In the genomic region with DNA sequence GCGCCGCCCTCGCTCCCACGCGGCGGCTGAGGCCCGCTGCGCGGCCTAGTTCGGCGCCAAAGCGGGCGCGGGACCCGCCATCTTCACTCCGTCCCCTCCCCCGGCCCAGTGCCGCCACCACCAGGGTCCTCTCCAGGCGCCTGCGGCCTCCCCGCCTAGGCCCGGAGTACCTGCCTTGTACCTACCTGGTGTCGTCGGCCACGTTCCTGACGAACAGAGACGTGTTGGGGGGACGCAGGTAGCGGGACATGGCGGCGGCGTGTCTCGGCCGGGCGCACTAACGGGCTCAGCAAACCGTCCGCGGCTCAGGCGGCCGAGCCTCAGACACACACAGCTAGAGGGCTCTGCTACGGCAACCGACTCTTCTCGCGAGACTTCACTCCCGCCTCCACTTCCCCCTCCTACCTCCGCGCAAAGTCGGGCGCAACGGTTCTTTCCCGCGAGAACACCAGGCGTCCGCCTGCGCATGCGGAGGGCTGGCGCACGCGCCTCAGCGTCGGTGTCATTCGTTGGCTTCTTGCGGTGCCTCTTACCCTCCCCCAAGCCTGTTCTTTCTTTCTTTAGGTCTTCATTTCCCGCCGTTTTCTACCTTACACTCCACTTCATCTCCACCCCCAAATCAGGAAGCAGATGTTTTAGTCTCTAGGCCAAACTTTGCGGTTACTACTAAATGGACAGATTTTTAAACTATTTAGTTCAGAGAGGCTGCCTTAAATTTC, we compare ENCODE assay signal across 8 cellular contexts. TPM values are rescaled to one million over a fixed set of nuclear protein-coding genes. Genes with fewer than 3 reads are reported as not detected.
A peak's percentile ranks its signal among the peaks of the same experiment; 100 is the strongest.
DNase-seq lines count a peak whose midpoint lies in the region; ATAC-seq and TF ChIP-seq lines count a peak whose summit lies in the region.

Gene SRSF10, minus strand, starts transcription at position 322 of the 719 bp plus-strand sequence. Its CDS starts 72 bp downstream, at position 250.

- CTCF ChIA-PET in WTC11 (lab: Charles Lee): interaction anchor here (0.5 to 2.0 kb wide), 7 partner anchors 43 to 449 kb away, joined by 3 to 7 read pairs (median 3); partner anchors contain the start of gene E2F2

- H3K4me3 ChIP-seq in AG09309 (ENCODE audit: control insufficient read depth, low read depth, low read length): peak within 1 kb of the TSS; percentile 86
- H3K4me3 ChIP-seq in cardiac fibroblast (replicated peaks in 1 of 2; ENCODE audit: low read depth in 2 of 2, low read length in 2 of 2): peak within 1 kb of the TSS; percentile 93 to 97

- H3K27me3 Mint-ChIP-seq in WTC11 (ENCODE audit: low read depth): no peaks in the 10 kb centered on the region

- ATAC-seq in HG03196 (IDR thresholded peaks at IDR 0.05; ENCODE audit: unreplicated experiment) (peak; percentile 93), WTC11 (peak; percentile 96)

- peak within 1 kb of the TSS; percentile 91 for H3K4me3 Mint-ChIP-seq in WTC11

- H3K36me3 Mint-ChIP-seq in WTC11: peaks cover 27% of the 10 kb centered on the region

- no peaks in the 10 kb centered on the region for H3K9me3 Mint-ChIP-seq in WTC11

- H3K4me1 Mint-ChIP-seq in WTC11: peaks cover 46% of the 10 kb centered on the region

- TF ChIP-seq POLR2A in GM18951 (IDR thresholded peaks at IDR 0.05; ENCODE audit: extremely low read depth, insufficient read depth, insufficient read length): peak; percentile 99

- POLR2A ChIA-PET in WTC11 (lab: Charles Lee): interaction anchor here (0.6 to 1.5 kb wide), 6 partner anchors 20 to 200 kb away, joined by 3 to 4 read pairs (median 4); partner anchors contain the start of gene PNRC2

- no peak for TF ChIP-seq CTCF in AG09309 (IDR thresholded peaks at IDR 0.05; ENCODE audit: control insufficient read depth, insufficient read depth, low read depth, low read length, missing control alignments)
- no peak for TF ChIP-seq CTCF in WTC11 (IDR thresholded peaks at IDR 0.05)
- peak; percentile 40 for TF ChIP-seq CTCF in cardiac fibroblast (IDR thresholded peaks at IDR 0.05; ENCODE audit: low read depth, low read length)

- DNase-seq in AG09309 (ENCODE audit: low read depth) (peak; percentile 93), NCI-H226 (peak; percentile 98), WTC11 (ENCODE audit: low spot score) (peak; percentile 98), cardiac fibroblast (ENCODE audit: low read depth in 2 of 2) (peak; percentile 99), iPS-NIHi7 (ENCODE audit: extremely low spot score) (peak; percentile 97), smooth muscle cell of the brain vasculature (ENCODE audit: low read depth, low spot score) (peak; percentile 95)

- in situ Hi-C loops in GM18951 (cut with MboI; ENCODE audit: low sequenced_read_pairs, unreplicated experiment): no loop called here

- peak within 1 kb of the TSS; percentile 99 for H3K27ac Mint-ChIP-seq in WTC11

TF ChIP-seq in WTC11, 78 proteins besides CTCF, POLR2A, EP300 and RAD21 (continues in another document):
- no peak for TF ChIP-seq GTF2I (CRISPR knock-in tag; conservative IDR thresholded peaks at IDR 0.05)
- peak; percentile 73; the same call in 1 of the 2 replicates for TF ChIP-seq CREB1 (CRISPR knock-in tag; IDR thresholded peaks at IDR 0.05)
- TF ChIP-seq ZBTB21 (CRISPR knock-in tag; IDR thresholded peaks at IDR 0.05; ENCODE audit: borderline replicate concordance): no peak
- TF ChIP-seq ESRRA (CRISPR knock-in tag; IDR thresholded peaks at IDR 0.05; ENCODE audit: borderline replicate concordance): peak; percentile 88; the same call in 1 of the 2 replicates
- TF ChIP-seq CBFB (CRISPR knock-in tag; IDR thresholded peaks at IDR 0.05; ENCODE audit: low read depth): no peak
- TF ChIP-seq TEAD4 (CRISPR knock-in tag; IDR thresholded peaks at IDR 0.05): 0 out of 2 replicates have a peak, but pooled peaks have one; percentile 42
- peak; percentile 13; the same call in 1 of the 2 replicates for TF ChIP-seq HMGA2 (CRISPR knock-in tag; IDR thresholded peaks at IDR 0.05)
- 0 out of 2 replicates have a peak, but pooled peaks have one; percentile 51 for TF ChIP-seq PREB (CRISPR knock-in tag; IDR thresholded peaks at IDR 0.05; ENCODE audit: borderline replicate concordance)
- no peak for TF ChIP-seq CDX4 (CRISPR knock-in tag; IDR thresholded peaks at IDR 0.05; ENCODE audit: borderline replicate concordance)
- no peak for TF ChIP-seq FOXJ3 (CRISPR knock-in tag; IDR thresholded peaks at IDR 0.05; ENCODE audit: borderline replicate concordance)
- TF ChIP-seq FOXP1 (CRISPR knock-in tag; IDR thresholded peaks at IDR 0.05; ENCODE audit: borderline replicate concordance): peak; percentile 93
- TF ChIP-seq ZNF232 (CRISPR knock-in tag; IDR thresholded peaks at IDR 0.05): no peak; the same call in none of the 2 replicates
- TF ChIP-seq, protein P1, sequence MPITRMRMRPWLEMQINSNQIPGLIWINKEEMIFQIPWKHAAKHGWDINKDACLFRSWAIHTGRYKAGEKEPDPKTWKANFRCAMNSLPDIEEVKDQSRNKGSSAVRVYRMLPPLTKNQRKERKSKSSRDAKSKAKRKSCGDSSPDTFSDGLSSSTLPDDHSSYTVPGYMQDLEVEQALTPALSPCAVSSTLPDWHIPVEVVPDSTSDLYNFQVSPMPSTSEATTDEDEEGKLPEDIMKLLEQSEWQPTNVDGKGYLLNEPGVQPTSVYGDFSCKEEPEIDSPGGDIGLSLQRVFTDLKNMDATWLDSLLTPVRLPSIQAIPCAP (CRISPR knock-in tag; IDR thresholded peaks at IDR 0.05): peak; percentile 85
- TF ChIP-seq ATF3 (CRISPR knock-in tag; conservative IDR thresholded peaks at IDR 0.05): no peak
- TF ChIP-seq, protein P2, sequence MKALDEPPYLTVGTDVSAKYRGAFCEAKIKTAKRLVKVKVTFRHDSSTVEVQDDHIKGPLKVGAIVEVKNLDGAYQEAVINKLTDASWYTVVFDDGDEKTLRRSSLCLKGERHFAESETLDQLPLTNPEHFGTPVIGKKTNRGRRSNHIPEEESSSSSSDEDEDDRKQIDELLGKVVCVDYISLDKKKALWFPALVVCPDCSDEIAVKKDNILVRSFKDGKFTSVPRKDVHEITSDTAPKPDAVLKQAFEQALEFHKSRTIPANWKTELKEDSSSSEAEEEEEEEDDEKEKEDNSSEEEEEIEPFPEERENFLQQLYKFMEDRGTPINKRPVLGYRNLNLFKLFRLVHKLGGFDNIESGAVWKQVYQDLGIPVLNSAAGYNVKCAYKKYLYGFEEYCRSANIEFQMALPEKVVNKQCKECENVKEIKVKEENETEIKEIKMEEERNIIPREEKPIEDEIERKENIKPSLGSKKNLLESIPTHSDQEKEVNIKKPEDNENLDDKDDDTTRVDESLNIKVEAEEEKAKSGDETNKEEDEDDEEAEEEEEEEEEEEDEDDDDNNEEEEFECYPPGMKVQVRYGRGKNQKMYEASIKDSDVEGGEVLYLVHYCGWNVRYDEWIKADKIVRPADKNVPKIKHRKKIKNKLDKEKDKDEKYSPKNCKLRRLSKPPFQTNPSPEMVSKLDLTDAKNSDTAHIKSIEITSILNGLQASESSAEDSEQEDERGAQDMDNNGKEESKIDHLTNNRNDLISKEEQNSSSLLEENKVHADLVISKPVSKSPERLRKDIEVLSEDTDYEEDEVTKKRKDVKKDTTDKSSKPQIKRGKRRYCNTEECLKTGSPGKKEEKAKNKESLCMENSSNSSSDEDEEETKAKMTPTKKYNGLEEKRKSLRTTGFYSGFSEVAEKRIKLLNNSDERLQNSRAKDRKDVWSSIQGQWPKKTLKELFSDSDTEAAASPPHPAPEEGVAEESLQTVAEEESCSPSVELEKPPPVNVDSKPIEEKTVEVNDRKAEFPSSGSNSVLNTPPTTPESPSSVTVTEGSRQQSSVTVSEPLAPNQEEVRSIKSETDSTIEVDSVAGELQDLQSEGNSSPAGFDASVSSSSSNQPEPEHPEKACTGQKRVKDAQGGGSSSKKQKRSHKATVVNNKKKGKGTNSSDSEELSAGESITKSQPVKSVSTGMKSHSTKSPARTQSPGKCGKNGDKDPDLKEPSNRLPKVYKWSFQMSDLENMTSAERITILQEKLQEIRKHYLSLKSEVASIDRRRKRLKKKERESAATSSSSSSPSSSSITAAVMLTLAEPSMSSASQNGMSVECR (CRISPR knock-in tag; IDR thresholded peaks at IDR 0.05; ENCODE audit: borderline replicate concordance): no peak; the same call in 1 of the 2 replicates
- TF ChIP-seq ZNF317 (CRISPR knock-in tag; IDR thresholded peaks at IDR 0.05; ENCODE audit: borderline replicate concordance, low read depth): 0 out of 2 replicates have a peak, but pooled peaks have one; percentile 17
- no peak for TF ChIP-seq ZNF138 (CRISPR knock-in tag; conservative IDR thresholded peaks at IDR 0.05)
- TF ChIP-seq ATF1 (CRISPR knock-in tag; IDR thresholded peaks at IDR 0.05): 0 out of 2 replicates have a peak, but pooled peaks have one; percentile 56
- TF ChIP-seq MXD4 (CRISPR knock-in tag; IDR thresholded peaks at IDR 0.05; ENCODE audit: borderline replicate concordance): no peak

RNA-seq across cellular contexts. Expression of gene SRSF10, which starts in this region (rescaled TPM):
- 163 to 178 TPM (median 170 TPM) in 3 replicates for total RNA-seq in WTC11 (2021)

Comparison
In these comparisons a context has a peak if more than half of its experiments do, and no peak if none do; other contexts are left out.
1. Peak in every context shown above with its lines: DNase-seq, ATAC-seq and H3K4me3 ChIP-seq.